ENCODE assay signal across 13 cellular contexts in the genomic region with DNA sequence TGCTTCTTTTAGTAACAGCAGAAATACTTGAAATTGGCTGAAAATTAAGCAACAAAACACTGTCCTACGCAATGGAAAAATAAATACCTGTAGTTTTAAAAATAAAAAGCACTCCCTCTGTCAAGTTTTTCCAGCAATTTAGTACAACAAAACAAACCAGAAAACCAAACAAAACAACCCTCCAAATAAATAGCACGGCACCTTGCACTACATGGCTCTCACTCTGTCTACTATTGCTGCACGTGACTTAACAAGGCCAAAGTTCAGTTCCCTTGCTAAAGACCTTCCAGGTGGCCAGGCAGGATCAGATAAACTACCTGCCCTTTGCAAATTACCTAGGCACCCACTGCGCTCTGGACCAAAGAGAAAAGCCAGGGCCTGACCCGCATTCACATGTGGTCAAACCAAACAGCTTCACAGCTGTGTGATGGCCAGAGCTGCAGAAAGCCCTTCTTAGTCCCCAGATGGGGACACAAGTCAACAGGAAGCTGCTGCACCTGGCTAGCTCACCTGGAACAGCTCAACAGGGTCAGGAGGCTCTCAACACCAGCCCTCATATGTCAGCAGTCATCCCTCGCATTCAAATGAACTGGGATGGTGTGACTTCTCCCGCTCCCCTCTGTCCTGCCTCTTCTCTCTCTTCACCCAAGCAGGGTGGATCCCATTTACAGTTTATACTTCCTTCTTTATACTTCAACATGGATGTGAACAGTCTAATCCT.
DNase-seq lines count a peak whose midpoint lies in the region; ATAC-seq and TF ChIP-seq lines count a peak whose summit lies in the region.
"Had no signal": no experiment of that assay in that cellular context is flagged by ENCODE, and none has a peak within 500 bp of the region (broad histone marks: within the 10 kb centered on the region; RNA-seq: fewer than 3 reads in every experiment).

No MANE protein-coding gene starts in this region.

- peak overlapping the region; percentile 2 for H3K27ac Mint-ChIP-seq in T-helper 2 cell treated with Interferon-gamma antibody and Interleukin-4, amounts not matched to agents 5 μg/mL and 100 μg/mL, for 36 hours

- ATAC-seq in Panc1: no peak
- ATAC-seq in GM19395 (IDR thresholded peaks at IDR 0.05; ENCODE audit: unreplicated experiment): no peak
- ATAC-seq in GM19023 (IDR thresholded peaks at IDR 0.05; ENCODE audit: unreplicated experiment): no peak

- H3K4me1 ChIP-seq in Panc1 (ENCODE audit: control insufficient read depth, insufficient read depth, low read length) (peaks cover 43% of the 10 kb centered on the region), subcutaneous abdominal adipose tissue (ENCODE audit: control insufficient read depth in 5 of 5, insufficient read depth in 5 of 5, low read length in 5 of 5) (peaks cover 11 to 61% (median 54%) of the 10 kb centered on the region in 5 donors)

- in situ Hi-C loops in Panc1 (cut with HindIII; ENCODE audit: low pct_unique_long_range_greater_than_20kb, low sequenced_read_pairs): no loop called here

- H3K4me1 Mint-ChIP-seq in T-helper 2 cell treated with Interferon-gamma antibody and Interleukin-4, amounts not matched to agents 5 μg/mL and 100 μg/mL, for 36 hours (ENCODE audit: low read depth): peaks cover 59% of the 10 kb centered on the region

- intact Hi-C loops in Panc1 (cut with micrococcal nuclease; ENCODE audit: unreplicated experiment): no loop called here

- CTCF ChIA-PET in Panc1 (lab: Charles Lee): no interaction called here

- H3K27ac ChIP-seq in Panc1 (ENCODE audit: low read length) (peak overlapping the region; percentile 39; the same call in 1 of the 2 replicates), layer of hippocampus (ENCODE audit: low read depth, low read length) (peak overlapping the region; percentile 36), subcutaneous abdominal adipose tissue (ENCODE audit: low read depth, low read length) (peak overlapping the region; percentile 26)

- no peaks in the 10 kb centered on the region for H3K9me3 Mint-ChIP-seq in T-helper 2 cell treated with Interferon-gamma antibody and Interleukin-4, amounts not matched to agents 5 μg/mL and 100 μg/mL, for 36 hours

- no peak overlapping the region for H3K4me3 Mint-ChIP-seq in T-helper 2 cell treated with Interferon-gamma antibody and Interleukin-4, amounts not matched to agents 5 μg/mL and 100 μg/mL, for 36 hours

- no TSS peak for BruUV-seq in Panc1 (replicated peaks; lab: Mats Ljungman, UMichigan)

- H3K9me3 ChIP-seq in Panc1 (ENCODE audit: control insufficient read depth, insufficient read depth, low read depth, low read length) (no peaks in the 10 kb centered on the region), subcutaneous abdominal adipose tissue (ENCODE audit: control insufficient read depth in 5 of 5, low read length in 5 of 5) (no peaks in the 10 kb centered on the region)
- H3K9me3 ChIP-seq: ascending aorta, thoracic aorta had no signal

- DNase-seq in T-helper 2 cell treated with Interferon-gamma antibody and Interleukin-4, amounts not matched to agents 5 μg/mL and 100 μg/mL, for 36 hours (ENCODE audit: low spot score): no peak
- no peak for DNase-seq in T-helper 2 cell
- DNase-seq in Panc1 (ENCODE audit: low read depth, low spot score): no peak
- no peak for DNase-seq in iPS-NIHi7 (ENCODE audit: extremely low spot score)
- DNase-seq: ACHN; activated CD4-positive, alpha-beta T cell treated with anti-CD3 and anti-CD28 coated beads for 48 hours; midbrain had no signal

- H3K36me3 ChIP-seq in Panc1 (ENCODE audit: control insufficient read depth, insufficient read depth, low read length): no peaks in the 10 kb centered on the region
- H3K36me3 ChIP-seq in subcutaneous abdominal adipose tissue (ENCODE audit: control insufficient read depth in 5 of 5, insufficient read depth in 5 of 5, low read length in 5 of 5): peaks cover 0 to 9% (median 5%) of the 10 kb centered on the region in 5 donors
- H3K36me3 ChIP-seq: thoracic aorta had no signal

- H3K27me3 ChIP-seq in Panc1 (ENCODE audit: control insufficient read depth, insufficient read depth, low read length): no peaks in the 10 kb centered on the region
- H3K27me3 ChIP-seq in layer of hippocampus (ENCODE audit: control insufficient read depth, insufficient read depth, low read length): no peaks in the 10 kb centered on the region
- no peaks in the 10 kb centered on the region for H3K27me3 ChIP-seq in subcutaneous abdominal adipose tissue (ENCODE audit: control insufficient read depth in 5 of 5, insufficient read depth in 4 of 5, low read length in 5 of 5)
- H3K27me3 ChIP-seq: ascending aorta had no signal

- peaks cover 20% of the 10 kb centered on the region for H3K36me3 Mint-ChIP-seq in T-helper 2 cell treated with Interferon-gamma antibody and Interleukin-4, amounts not matched to agents 5 μg/mL and 100 μg/mL, for 36 hours (ENCODE audit: low read depth)

- POLR2A ChIA-PET in Panc1 (lab: Charles Lee): no interaction called here

- no peak for TF ChIP-seq CTCF in Panc1 (IDR thresholded peaks at IDR 0.05)

- no peak overlapping the region for H3K4me3 ChIP-seq in Panc1 (ENCODE audit: low read depth in 2 of 2, low read length in 2 of 2)
- H3K4me3 ChIP-seq in subcutaneous abdominal adipose tissue (ENCODE audit: low read depth in 1 of 5, low read length in 5 of 5): no peak overlapping the region
- H3K4me3 ChIP-seq: ascending aorta, thoracic aorta had no signal

- no peaks in the 10 kb centered on the region for H3K27me3 Mint-ChIP-seq in T-helper 2 cell treated with Interferon-gamma antibody and Interleukin-4, amounts not matched to agents 5 μg/mL and 100 μg/mL, for 36 hours (ENCODE audit: low read depth)

- peak overlapping the region in 1 of 5 donors; percentile 20 for H3K9ac ChIP-seq in subcutaneous abdominal adipose tissue (ENCODE audit: low read length in 5 of 5)
